In genomic region chr9:135971106-135971766, GRCh38 we compare ENCODE assay signal across 17 cellular contexts. TPM values are rescaled to one million over a fixed set of nuclear protein-coding genes. Genes with fewer than 3 reads are reported as not detected.
A peak's percentile ranks its signal among the peaks of the same experiment; 100 is the strongest.
DNase-seq lines count a peak whose midpoint lies in the region; ATAC-seq and TF ChIP-seq lines count a peak whose summit lies in the region.
"Had no signal": no experiment of that assay in that cellular context is flagged by ENCODE, and none has a peak within 500 bp of the region (broad histone marks: within the 10 kb centered on the region; RNA-seq: fewer than 3 reads in every experiment).

No MANE protein-coding gene starts in this region.

- no peaks in the 10 kb centered on the region for H3K4me1 ChIP-seq in HEK293 (ENCODE audit: control insufficient read depth, insufficient read depth, low read length)
- H3K4me1 ChIP-seq: SJCRH30 had no signal

- POLR2A ChIA-PET in AG04449 (lab: Yijun Ruan, JAX) = no interaction called here
- POLR2A ChIA-PET in HEK293 (lab: Yijun Ruan, JAX) = interaction anchor here (0.5 kb wide), 1 partner anchor 756 kb away, joined by 3 read pairs; no protein-coding TSS in a partner anchor
- POLR2A ChIA-PET in activated CD8-positive, alpha-beta T cell treated with anti-CD3 and anti-CD28 coated beads for 36 hours (lab: Charles Lee) = no interaction called here

- peaks cover 15% of the 10 kb centered on the region for H3K4me1 Mint-ChIP-seq in activated CD8-positive, alpha-beta T cell treated with anti-CD3 and anti-CD28 coated beads for 36 hours (ENCODE audit: low read depth)

- H3K9me3 Mint-ChIP-seq in activated CD8-positive, alpha-beta T cell treated with anti-CD3 and anti-CD28 coated beads for 36 hours = no peaks in the 10 kb centered on the region
- H3K9me3 Mint-ChIP-seq: CD8-positive, alpha-beta T cell; T-cell had no signal

- no peak overlapping the region for H3K4me3 Mint-ChIP-seq in activated CD8-positive, alpha-beta T cell treated with anti-CD3 and anti-CD28 coated beads for 36 hours
- H3K4me3 Mint-ChIP-seq: CD8-positive, alpha-beta T cell; T-cell had no signal

- no peaks in the 10 kb centered on the region for H3K9me3 ChIP-seq in HEK293 (ENCODE audit: control insufficient read depth, insufficient read depth, low read depth, low read length)
- H3K9me3 ChIP-seq: SJCRH30 had no signal

- DNase-seq in AG04449 (ENCODE audit: low read depth, low spot score) = peak; percentile 37
- peak; percentile 90 for DNase-seq in EH (ENCODE audit: low read depth)
- DNase-seq in fibroblast of gingiva (ENCODE audit: low read depth) = peak; percentile 34
- no peak for DNase-seq in activated CD8-positive, alpha-beta T cell treated with anti-CD3 and anti-CD28 coated beads for 36 hours
- DNase-seq: C1 segment of cervical spinal cord, GOT3, NCI-H1417 treated with DMSO at 0.1 percent for 48 hours, NCI-H187, NCI-H446, OCI-M1 had no signal

- ATAC-seq in GM18858 (IDR thresholded peaks at IDR 0.05; ENCODE audit: unreplicated experiment) (no peak), esophagus mucosa (no peak)
- no peak for ATAC-seq in activated CD8-positive, alpha-beta T cell treated with anti-CD3 and anti-CD28 coated beads for 36 hours

- TF ChIP-seq CTCF in AG04449 (IDR thresholded peaks at IDR 0.05; ENCODE audit: insufficient read depth, low read length, missing control alignments) (no peak), HEK293 (tag by site-specific recombination; IDR thresholded peaks at IDR 0.05) (no peak)
- TF ChIP-seq CTCF in activated CD8-positive, alpha-beta T cell treated with anti-CD3 and anti-CD28 coated beads for 36 hours (IDR thresholded peaks at IDR 0.05) = no peak

- intact Hi-C loops in activated CD8-positive, alpha-beta T cell treated with anti-CD3 and anti-CD28 coated beads for 36 hours (cut with micrococcal nuclease) = no loop called here

- H3K36me3 ChIP-seq in HEK293 (ENCODE audit: control insufficient read depth in 2 of 2, insufficient read depth in 1 of 2, low read length in 2 of 2) = no peaks in the 10 kb centered on the region
- H3K36me3 ChIP-seq: SJCRH30 had no signal

- no peaks in the 10 kb centered on the region for H3K36me3 Mint-ChIP-seq in activated CD8-positive, alpha-beta T cell treated with anti-CD3 and anti-CD28 coated beads for 36 hours (ENCODE audit: low read depth)
- H3K36me3 Mint-ChIP-seq: CD8-positive, alpha-beta T cell; T-cell had no signal

- CTCF ChIA-PET in AG04449 (lab: Yijun Ruan, JAX) (interaction anchor here (1.1 to 6.8 kb wide), 4 partner anchors 8 to 429 kb away, joined by 3 to 195 read pairs (median 22); no protein-coding TSS in a partner anchor), HEK293 (lab: Yijun Ruan, JAX) (interaction anchor here (0.9 to 6.0 kb wide), 2 partner anchors 151 kb away, joined by 6 to 95 read pairs; no protein-coding TSS in a partner anchor)
- CTCF ChIA-PET in activated CD8-positive, alpha-beta T cell treated with anti-CD3 and anti-CD28 coated beads for 36 hours (lab: Charles Lee) = interaction anchor here (1.2 to 6.0 kb wide), 2 partner anchors 151 to 167 kb away, joined by 3 to 54 read pairs; no protein-coding TSS in a partner anchor

- H3K27ac Mint-ChIP-seq in activated CD8-positive, alpha-beta T cell treated with anti-CD3 and anti-CD28 coated beads for 36 hours = no peak overlapping the region
- H3K27ac Mint-ChIP-seq: CD8-positive, alpha-beta T cell; T-cell had no signal

- peaks cover 2% of the 10 kb centered on the region for H3K27me3 Mint-ChIP-seq in activated CD8-positive, alpha-beta T cell treated with anti-CD3 and anti-CD28 coated beads for 36 hours

- no peak overlapping the region for H3K4me3 ChIP-seq in AG04449 (ENCODE audit: low read depth, low read length)
- no peak overlapping the region for H3K4me3 ChIP-seq in HEK293 (ENCODE audit: low read depth, low read length)
- H3K4me3 ChIP-seq: K562, SJCRH30 had no signal

- no peak overlapping the region for H3K27ac ChIP-seq in HEK293 (ENCODE audit: extremely low read depth, low read depth, low read length)
- H3K27ac ChIP-seq: SJCRH30 had no signal

TF ChIP-seq in HEK293, 187 proteins besides CTCF, POLR2A, EP300 and RAD21:
- no peak for TF ChIP-seq ZNF548 (tag by site-specific recombination; IDR thresholded peaks at IDR 0.05)
- TF ChIP-seq GLIS1 (tag by site-specific recombination; IDR thresholded peaks at IDR 0.05) = peak; percentile 96
- TF ChIP-seq ATF2 (tag by site-specific recombination; IDR thresholded peaks at IDR 0.05; ENCODE audit: low read depth) = peak; percentile 27; the same call in 1 of the 2 replicates
- TF ChIP-seq ZIC2 (tag by site-specific recombination; IDR thresholded peaks at IDR 0.05) = peak; percentile 67
- TF ChIP-seq ZBTB20 (tag by site-specific recombination; IDR thresholded peaks at IDR 0.05) = peak; percentile 49

RNA-seq across cellular contexts. Expression of gene UBAC1, which starts 10.1 kb away (rescaled TPM):
- total RNA-seq in activated CD8-positive, alpha-beta T cell treated with anti-CD3 and anti-CD28 coated beads for 36 hours = 10 to 100 TPM; 32.4 to 34.3 TPM
- total RNA-seq in esophagus mucosa = 42.6 TPM
